10 cellular contexts compared by ENCODE assay signal in the genomic region with DNA sequence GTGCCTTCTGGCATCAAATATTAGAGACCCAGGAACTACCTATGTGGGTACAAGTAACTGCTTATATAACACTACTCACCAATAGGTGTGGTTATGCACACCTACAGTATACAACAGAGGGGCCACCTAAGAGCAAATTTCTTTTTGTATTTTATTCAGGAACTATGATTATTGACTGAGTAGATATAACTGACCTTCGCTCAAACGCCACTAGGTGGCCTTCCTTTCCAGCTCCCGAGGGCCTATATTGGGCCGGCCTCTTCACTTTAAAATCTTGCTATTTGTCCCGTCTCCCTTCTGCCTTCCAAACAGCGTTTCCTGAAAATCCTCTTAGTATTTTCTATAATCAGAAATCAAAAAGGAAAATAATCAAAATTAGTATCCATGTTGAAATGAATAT. TPM values are rescaled to one million over a fixed set of nuclear protein-coding genes. Genes with fewer than 3 reads are reported as not detected.
DNase-seq lines count a peak whose midpoint lies in the region; ATAC-seq and TF ChIP-seq lines count a peak whose summit lies in the region.
"Had no signal": no experiment of that assay in that cellular context is flagged by ENCODE, and none has a peak within 500 bp of the region (broad histone marks: within the 10 kb centered on the region; RNA-seq: fewer than 3 reads in every experiment).

No MANE protein-coding gene starts in this region.

- H3K27me3 ChIP-seq in HAP-1 (ENCODE audit: low read depth) (no peaks in the 10 kb centered on the region), ascending aorta (no peaks in the 10 kb centered on the region), left lung (peaks cover 0 to 3% of the 10 kb centered on the region in 2 donors)
- no peaks in the 10 kb centered on the region for H3K27me3 ChIP-seq in CD8-positive, alpha-beta memory T cell (ENCODE audit: insufficient read depth, low read length, poor library complexity, severe bottlenecking)
- H3K27me3 ChIP-seq: tibial nerve had no signal

- peaks cover 4% of the 10 kb centered on the region for H3K9me3 Mint-ChIP-seq in activated CD4-positive, alpha-beta T cell treated with anti-CD3 and anti-CD28 coated beads, Interleukin-2, amount 10 ng/mL, durations not matched to agents 24 days and 14 days
- peaks cover 0 to 12% (median 1%) of the 10 kb centered on the region in 5 donors for H3K9me3 Mint-ChIP-seq in CD8-positive, alpha-beta memory T cell

- ATAC-seq in left lung = peak; percentile 49
- ATAC-seq: natural killer cell had no signal

- in situ Hi-C loops in HAP-1 (cut with MboI; ENCODE audit: low sequenced_read_pairs) = no loop called here

- CTCF ChIA-PET in CD8-positive, alpha-beta memory T cell (lab: Charles Lee) = no interaction called here

- intact Hi-C loops in ascending aorta (cut with DNase I) = no loop called here
- intact Hi-C loops in left lung (cut with DNase I) = no loop called here
- intact Hi-C loops in activated CD4-positive, alpha-beta T cell treated with anti-CD3 and anti-CD28 coated beads, Interleukin-2, amount 10 ng/mL, durations not matched to agents 24 days and 14 days (cut with micrococcal nuclease) = no loop called here

- H3K9me3 ChIP-seq in HAP-1 (no peaks in the 10 kb centered on the region), ascending aorta (no peaks in the 10 kb centered on the region), left lung (no peaks in the 10 kb centered on the region)
- H3K9me3 ChIP-seq in CD8-positive, alpha-beta memory T cell (ENCODE audit: low read length) = no peaks in the 10 kb centered on the region
- H3K9me3 ChIP-seq: tibial nerve had no signal

- H3K36me3 ChIP-seq in HAP-1 (replicated peaks) (no peaks in the 10 kb centered on the region), ascending aorta (no peaks in the 10 kb centered on the region), left lung (no peaks in the 10 kb centered on the region)
- no peaks in the 10 kb centered on the region for H3K36me3 ChIP-seq in CD8-positive, alpha-beta memory T cell (ENCODE audit: insufficient read depth, low read length)
- H3K36me3 ChIP-seq: tibial nerve had no signal

- H3K4me3 ChIP-seq in AG10803 (ENCODE audit: low read length) = no peak overlapping the region
- no peak overlapping the region for H3K4me3 ChIP-seq in HAP-1
- H3K4me3 ChIP-seq in ascending aorta = no peak overlapping the region
- H3K4me3 ChIP-seq in left lung = no peak overlapping the region
- H3K4me3 ChIP-seq in CD8-positive, alpha-beta memory T cell (ENCODE audit: low read length) = no peak overlapping the region
- H3K4me3 ChIP-seq: tibial nerve had no signal

- H3K27me3 Mint-ChIP-seq in activated CD4-positive, alpha-beta T cell treated with anti-CD3 and anti-CD28 coated beads, Interleukin-2, amount 10 ng/mL, durations not matched to agents 24 days and 14 days = no peaks in the 10 kb centered on the region
- peaks cover 0 to 2% of the 10 kb centered on the region in 2 donors for H3K27me3 Mint-ChIP-seq in CD8-positive, alpha-beta memory T cell

- POLR2A ChIA-PET in CD8-positive, alpha-beta memory T cell (lab: Charles Lee) = no interaction called here

- peak; percentile 15 for DNase-seq in AG10803 (ENCODE audit: low read depth)
- DNase-seq in HAP-1 (ENCODE audit: low spot score in 2 of 2) = peak; percentile 12 to 47
- no peak for DNase-seq in ascending aorta (ENCODE audit: low spot score in 2 of 2)
- no peak for DNase-seq in left lung
- DNase-seq in activated CD4-positive, alpha-beta T cell treated with anti-CD3 and anti-CD28 coated beads, Interleukin-2, amount 10 ng/mL, durations not matched to agents 24 days and 14 days = no peak
- no peak for DNase-seq in CD8-positive, alpha-beta memory T cell
- DNase-seq in activated naive CD4-positive, alpha-beta T cell (lab: John Stamatoyannopoulos, UW) = no peak
- DNase-seq in DMS79 treated with DMSO at 0.1 percent for 48 hours (lab: John Stamatoyannopoulos, UW) = no peak
- DNase-seq: natural killer cell had no signal

- no peak overlapping the region for H3K27ac ChIP-seq in ascending aorta
- no peak overlapping the region for H3K27ac ChIP-seq in left lung
- no peak overlapping the region for H3K27ac ChIP-seq in CD8-positive, alpha-beta memory T cell (ENCODE audit: low read depth, low read length)
- H3K27ac ChIP-seq: tibial nerve had no signal

- no peaks in the 10 kb centered on the region for H3K36me3 Mint-ChIP-seq in activated CD4-positive, alpha-beta T cell treated with anti-CD3 and anti-CD28 coated beads, Interleukin-2, amount 10 ng/mL, durations not matched to agents 24 days and 14 days (ENCODE audit: low read depth)
- no peaks in the 10 kb centered on the region for H3K36me3 Mint-ChIP-seq in CD8-positive, alpha-beta memory T cell
- H3K36me3 Mint-ChIP-seq: natural killer cell had no signal

- TF ChIP-seq CTCF in AG10803 (conservative IDR thresholded peaks at IDR 0.05; ENCODE audit: low read length) = peak; percentile 49
- TF ChIP-seq CTCF in ascending aorta (IDR thresholded peaks at IDR 0.05) = peak in 2 of 3 experiments; percentile 19 to 48
- TF ChIP-seq CTCF in left lung (IDR thresholded peaks at IDR 0.05) = peak; percentile 13 to 49

- no peak overlapping the region for H3K27ac Mint-ChIP-seq in activated CD4-positive, alpha-beta T cell treated with anti-CD3 and anti-CD28 coated beads, Interleukin-2, amount 10 ng/mL, durations not matched to agents 24 days and 14 days
- no peak overlapping the region for H3K27ac Mint-ChIP-seq in CD8-positive, alpha-beta memory T cell
- H3K27ac Mint-ChIP-seq: natural killer cell had no signal

- no peaks in the 10 kb centered on the region for H3K4me1 Mint-ChIP-seq in activated CD4-positive, alpha-beta T cell treated with anti-CD3 and anti-CD28 coated beads, Interleukin-2, amount 10 ng/mL, durations not matched to agents 24 days and 14 days
- no peaks in the 10 kb centered on the region for H3K4me1 Mint-ChIP-seq in CD8-positive, alpha-beta memory T cell
- H3K4me1 Mint-ChIP-seq: natural killer cell had no signal

- H3K4me1 ChIP-seq in HAP-1 (no peaks in the 10 kb centered on the region), ascending aorta (no peaks in the 10 kb centered on the region), left lung (no peaks in the 10 kb centered on the region)
- no peaks in the 10 kb centered on the region for H3K4me1 ChIP-seq in CD8-positive, alpha-beta memory T cell (ENCODE audit: insufficient read depth, low read length)
- H3K4me1 ChIP-seq: tibial nerve had no signal

- no peak overlapping the region for H3K4me3 Mint-ChIP-seq in activated CD4-positive, alpha-beta T cell treated with anti-CD3 and anti-CD28 coated beads, Interleukin-2, amount 10 ng/mL, durations not matched to agents 24 days and 14 days
- H3K4me3 Mint-ChIP-seq in CD8-positive, alpha-beta memory T cell = no peak overlapping the region
- H3K4me3 Mint-ChIP-seq: natural killer cell had no signal

RNA-seq across cellular contexts. Expression of gene PABPC5, which starts 19.9 kb away (rescaled TPM):
- total RNA-seq in ascending aorta (0.75 TPM), left lung (1 to 10 TPM; 1.2 to 2.1 TPM)
- not detected in 2 replicates for total RNA-seq in activated CD4-positive, alpha-beta T cell treated with anti-CD3 and anti-CD28 coated beads, Interleukin-2, amount 10 ng/mL, durations not matched to agents 24 days and 14 days
- not detected for total RNA-seq in CD8-positive, alpha-beta memory T cell
- polyA plus RNA-seq in CD8-positive, alpha-beta memory T cell = not detected
- total RNA-seq: natural killer cell had no signal

Comparison
In these comparisons a context has a peak if more than half of its experiments do, and no peak if none do; other contexts are left out.
1. DNase-seq: peak in AG10803 (single experiment) and HAP-1 (2 of 2); none in ascending aorta (0 of 2), left lung (0 of 2), activated CD4-positive, alpha-beta T cell treated with anti-CD3 and anti-CD28 coated beads, Interleukin-2, amount 10 ng/mL, durations not matched to agents 24 days and 14 days (single experiment), CD8-positive, alpha-beta memory T cell (0 of 5), activated naive CD4-positive, alpha-beta T cell (0 of 4) and DMS79 treated with DMSO at 0.1 percent for 48 hours (single experiment).
2. Peak in every context shown above with its lines, with median percentiles within 50 percentile points of each other: CTCF ChIP-seq.